ENCODE assay signal across 1 cellular context in the genomic region with DNA sequence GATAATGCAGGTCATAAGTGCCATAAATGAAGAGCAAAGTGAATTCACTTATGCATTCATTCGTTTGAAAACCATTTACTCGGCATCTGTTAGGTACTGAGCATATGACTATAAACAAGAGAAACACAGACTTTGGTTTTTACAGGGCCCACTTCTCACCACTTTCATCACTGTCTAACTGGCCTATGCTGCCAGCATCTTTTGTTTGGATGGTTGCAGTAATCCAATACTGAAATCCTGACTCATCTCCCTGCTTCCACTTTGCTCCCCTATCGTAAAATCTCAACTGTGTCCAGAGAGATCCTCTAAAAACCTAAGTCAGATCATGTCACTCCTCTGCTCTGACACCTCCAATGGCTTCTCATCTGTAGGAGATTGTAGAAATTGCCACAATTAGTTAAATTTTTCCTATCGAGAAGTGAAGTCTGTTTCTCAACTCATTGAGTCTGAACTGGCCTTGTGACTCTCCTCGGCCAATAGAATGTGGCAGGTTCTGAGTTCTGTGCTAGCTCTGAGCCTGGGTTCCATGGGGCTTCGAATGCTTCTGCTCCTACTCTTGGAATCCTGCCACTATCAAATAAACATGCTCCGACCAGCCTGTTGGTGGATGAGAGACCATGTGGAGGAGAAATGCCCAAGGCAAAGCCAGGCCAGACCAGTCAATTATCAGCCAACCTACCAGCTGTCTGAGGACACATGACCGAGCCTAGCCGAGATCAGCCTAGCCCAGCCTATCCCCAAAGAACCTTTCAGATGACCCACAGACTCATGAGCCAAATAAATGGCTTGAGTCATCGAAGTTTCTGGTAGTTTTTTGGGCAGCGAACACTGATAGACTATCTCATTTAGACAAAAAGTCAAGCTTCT.
TF ChIP-seq lines count a peak whose summit lies in the region.

No MANE protein-coding gene starts in this region.

TF ChIP-seq in IMR-90, 13 proteins besides CTCF, POLR2A, EP300 and RAD21:
- TF ChIP-seq, protein P1, sequence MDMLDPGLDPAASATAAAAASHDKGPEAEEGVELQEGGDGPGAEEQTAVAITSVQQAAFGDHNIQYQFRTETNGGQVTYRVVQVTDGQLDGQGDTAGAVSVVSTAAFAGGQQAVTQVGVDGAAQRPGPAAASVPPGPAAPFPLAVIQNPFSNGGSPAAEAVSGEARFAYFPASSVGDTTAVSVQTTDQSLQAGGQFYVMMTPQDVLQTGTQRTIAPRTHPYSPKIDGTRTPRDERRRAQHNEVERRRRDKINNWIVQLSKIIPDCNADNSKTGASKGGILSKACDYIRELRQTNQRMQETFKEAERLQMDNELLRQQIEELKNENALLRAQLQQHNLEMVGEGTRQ (IDR thresholded peaks at IDR 0.05; ENCODE audit: low read depth, low read length): peak; percentile 54; the same call in 1 of the 2 replicates
- peak; percentile 40 for TF ChIP-seq CEBPB (IDR thresholded peaks at IDR 0.05; ENCODE audit: low read depth, low read length)
- no peak for TF ChIP-seq MAFK (IDR thresholded peaks at IDR 0.05; ENCODE audit: low read depth, low read length)
